In the genomic region with DNA sequence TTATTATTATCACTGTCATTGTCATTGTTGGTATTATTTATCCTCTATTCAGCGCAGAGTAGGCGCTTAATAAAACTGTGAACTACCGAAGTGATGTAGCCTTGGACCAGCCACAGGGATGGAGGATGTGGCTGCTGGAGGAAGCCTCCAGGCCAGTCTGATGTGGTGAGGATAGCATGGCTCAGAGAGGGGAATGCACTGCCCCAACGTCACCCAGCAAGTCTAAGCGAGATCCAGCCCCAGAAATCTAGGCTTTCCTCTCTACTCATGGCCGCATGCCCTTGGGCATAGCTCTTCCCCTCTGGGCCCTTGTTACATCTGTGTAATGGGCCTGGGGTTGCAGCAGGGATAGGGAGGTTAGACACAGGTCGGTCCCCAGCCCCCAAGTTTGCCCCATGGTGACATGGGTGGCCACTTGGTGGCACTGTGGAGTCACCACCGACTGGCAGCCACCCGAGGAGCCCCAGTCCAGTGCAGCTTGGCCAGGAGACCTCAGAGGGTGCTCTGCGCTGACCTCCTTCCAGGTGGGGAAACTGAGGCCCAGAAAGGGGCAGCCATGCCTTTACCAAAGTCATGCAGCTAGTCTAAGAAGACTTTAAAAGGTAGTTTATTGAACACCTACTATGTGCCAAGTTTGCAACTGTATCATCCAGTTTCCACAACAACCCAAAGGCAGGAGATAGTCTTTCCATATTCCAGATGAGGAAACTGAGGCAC, we compare ENCODE assay signal across 8 cellular contexts.
DNase-seq lines count a peak whose midpoint lies in the region; ATAC-seq lines count a peak whose summit lies in the region.

No MANE protein-coding gene starts in this region.

- ATAC-seq in left ventricle myocardium superior, result peak; percentile 88
- ATAC-seq in GM18502 (IDR thresholded peaks at IDR 0.05; ENCODE audit: poor library complexity, unreplicated experiment), result no peak
- no peak for ATAC-seq in HG03432 (IDR thresholded peaks at IDR 0.05; ENCODE audit: unreplicated experiment)

- peak; percentile 29 for DNase-seq in NCI-H1092 treated with DMSO at 0.1 percent for 48 hours (lab: John Stamatoyannopoulos, UW)
- no peak for DNase-seq in NCI-H1092 (lab: John Stamatoyannopoulos, UW)
- DNase-seq in KG1 (lab: John Stamatoyannopoulos, UW), result peak; percentile 18
- DNase-seq in activated T-cell treated with anti-CD3 and anti-CD28 coated beads, Interleukin-2, amount 50 U/mL, for 48 hours, result peak; percentile 53 to 57
- DNase-seq in left ventricle myocardium superior, result peak; percentile 76
- DNase-seq in stimulated activated CD4-positive, alpha-beta T cell treated with anti-CD3 and anti-CD28 coated beads, Interleukin-15, amount 100 ng/mL, for 24 hours, result peak; percentile 63

- intact Hi-C loops in left ventricle myocardium superior (cut with micrococcal nuclease), result no loop called here
